In the genomic region with DNA sequence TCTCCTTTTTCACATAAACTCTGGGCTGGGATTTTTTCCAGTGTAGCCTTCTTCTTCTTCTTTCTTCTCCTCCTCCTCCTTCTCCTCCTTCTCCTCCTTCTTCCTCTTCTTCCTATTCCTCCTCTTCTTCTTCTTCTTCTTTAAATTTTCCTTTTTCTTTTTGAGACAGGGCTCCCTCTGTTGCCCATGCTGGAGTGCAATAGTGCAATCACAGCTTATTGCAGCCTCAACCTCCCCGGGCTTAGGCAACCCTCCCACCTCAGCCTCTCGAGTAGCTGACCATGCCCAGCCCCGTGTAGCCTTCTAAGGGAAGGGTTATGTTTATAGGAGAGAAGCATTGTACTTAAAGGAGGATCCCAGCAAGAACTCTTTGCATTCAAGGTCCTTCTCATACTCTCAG, we compare ENCODE assay signal across 15 cellular contexts. TPM values are rescaled to one million over a fixed set of nuclear protein-coding genes. Genes with fewer than 3 reads are reported as not detected.
"Had no signal": no experiment of that assay in that cellular context is flagged by ENCODE, and none has a peak within 500 bp of the region (broad histone marks: within the 10 kb centered on the region; RNA-seq: fewer than 3 reads in every experiment).

No MANE protein-coding gene starts in this region.

- H3K4me1 Mint-ChIP-seq: activated T-helper 17 cell treated with anti-CD3 and anti-CD28 coated beads, Interleukin-2, amount 50 U/mL, for 72 hours had no signal

- DNase-seq: activated CD4-positive, alpha-beta T cell treated with anti-CD3 and anti-CD28 coated beads, Interleukin-2, amount 50 U/mL, for 48 hours; activated naive CD4-positive, alpha-beta T cell treated with anti-CD3 and anti-CD28 coated beads, Interleukin-2, amount 10 ng/mL, durations not matched to agents 7 days and 5 days; colonic mucosa; mesenchymal stem cell; natural killer cell; retina; stimulated activated CD4-positive, alpha-beta T cell treated with anti-CD3 and anti-CD28 coated beads, Interleukin-2, amount 100 ng/mL, for 48 hours; stimulated activated naive CD4-positive, alpha-beta T cell treated with Interleukin-2 at 50 U/mL for 16 hours; substantia nigra; transverse colon; WERI-Rb-1 had no signal

- H3K4me1 ChIP-seq: colonic mucosa had no signal

- H3K36me3 ChIP-seq: colonic mucosa, neutrophil, transverse colon, WERI-Rb-1 had no signal

- H3K27ac ChIP-seq: colonic mucosa, hepatocyte, neutrophil, transverse colon, WERI-Rb-1 had no signal

- H3K27me3 ChIP-seq: colonic mucosa, hepatocyte, transverse colon had no signal

- H3K27ac Mint-ChIP-seq: activated naive CD4-positive, alpha-beta T cell treated with anti-CD3 and anti-CD28 coated beads, Interleukin-2, amount 10 ng/mL, durations not matched to agents 7 days and 5 days; activated T-helper 17 cell treated with anti-CD3 and anti-CD28 coated beads, Interleukin-2, amount 50 U/mL, for 72 hours; natural killer cell had no signal

- ATAC-seq: activated T-helper 17 cell treated with anti-CD3 and anti-CD28 coated beads, Interleukin-2, amount 50 U/mL, for 72 hours; esophagus mucosa; natural killer cell had no signal

- H3K9me3 Mint-ChIP-seq: activated naive CD4-positive, alpha-beta T cell treated with anti-CD3 and anti-CD28 coated beads, Interleukin-2, amount 10 ng/mL, durations not matched to agents 7 days and 5 days; activated T-helper 17 cell treated with anti-CD3 and anti-CD28 coated beads, Interleukin-2, amount 50 U/mL, for 72 hours; natural killer cell had no signal

- H3K9me3 ChIP-seq: colonic mucosa, neutrophil, transverse colon had no signal

- H3K4me3 Mint-ChIP-seq: activated naive CD4-positive, alpha-beta T cell treated with anti-CD3 and anti-CD28 coated beads, Interleukin-2, amount 10 ng/mL, durations not matched to agents 7 days and 5 days; activated T-helper 17 cell treated with anti-CD3 and anti-CD28 coated beads, Interleukin-2, amount 50 U/mL, for 72 hours; natural killer cell had no signal

- H3K4me3 ChIP-seq: colonic mucosa, hepatocyte, transverse colon had no signal

- H3K36me3 Mint-ChIP-seq: activated naive CD4-positive, alpha-beta T cell treated with anti-CD3 and anti-CD28 coated beads, Interleukin-2, amount 10 ng/mL, durations not matched to agents 7 days and 5 days; natural killer cell had no signal

RNA-seq across cellular contexts. Expression of gene FAM81A, which starts 41.3 kb away (rescaled TPM):
- total RNA-seq: activated T-helper 17 cell treated with anti-CD3 and anti-CD28 coated beads, Interleukin-2, amount 50 U/mL, for 72 hours had no signal
